29 cellular contexts compared by ENCODE assay signal in genomic region chr22:24405631-24406321, GRCh38. TPM values are rescaled to one million over a fixed set of nuclear protein-coding genes. Genes with fewer than 3 reads are reported as not detected.
A peak's percentile ranks its signal among the peaks of the same experiment; 100 is the strongest.
DNase-seq lines count a peak whose midpoint lies in the region; ATAC-seq, FAIRE-seq and TF ChIP-seq lines count a peak whose summit lies in the region.
"Had no signal": no experiment of that assay in that cellular context is flagged by ENCODE, and none has a peak within 500 bp of the region (broad histone marks: within the 10 kb centered on the region; RNA-seq: fewer than 3 reads in every experiment).

No MANE protein-coding gene starts in this region.

- H3K27ac ChIP-seq in Karpas-422 (ENCODE audit: low read length) (peak overlapping the region; percentile 38), HepG2 (ENCODE audit: extremely low read length, insufficient read depth, low read length) (no peak overlapping the region)
- H3K27ac ChIP-seq: body of pancreas, pancreas, PC-9 had no signal

- WGBS in HepG2 (ENCODE audit: low lambda C conversion rate) = 98% methylated on average over 12 of the region's 12 CpGs

- H3K27me3 ChIP-seq in Karpas-422 (ENCODE audit: low read length) (no peaks in the 10 kb centered on the region), HepG2 (ENCODE audit: control insufficient read depth in 1 of 2, insufficient read depth in 2 of 2, low read length in 2 of 2) (no peaks in the 10 kb centered on the region)
- H3K27me3 ChIP-seq: body of pancreas, esophagus squamous epithelium, pancreas had no signal

- H3K36me3 Mint-ChIP-seq in activated CD8-positive, alpha-beta T cell treated with anti-CD3 and anti-CD28 coated beads, Interleukin-2, amount 10 ng/mL, durations not matched to agents 7 days and 5 days (ENCODE audit: low read depth) = peaks cover 33% of the 10 kb centered on the region
- H3K36me3 Mint-ChIP-seq in activated CD8-positive, alpha-beta T cell treated with anti-CD3 and anti-CD28 coated beads for 36 hours (ENCODE audit: low read depth) = peaks cover 34% of the 10 kb centered on the region
- H3K36me3 Mint-ChIP-seq in stimulated activated effector memory CD8-positive, alpha-beta T cell treated with anti-CD3 and anti-CD28 coated beads, Interleukin-12 subunit alpha, Interleukin-12 subunit beta, amount 100 ng/mL, for 72 hours = peaks cover 67% of the 10 kb centered on the region

- H3K9me3 ChIP-seq in Karpas-422 (ENCODE audit: low read length) (no peaks in the 10 kb centered on the region), HepG2 (ENCODE audit: low read length) (no peaks in the 10 kb centered on the region)
- H3K9me3 ChIP-seq: body of pancreas, esophagus squamous epithelium, pancreas had no signal

- H4K20me1 ChIP-seq in Karpas-422 (ENCODE audit: insufficient read depth, low read depth, low read length) (no peaks in the 10 kb centered on the region), HepG2 (ENCODE audit: insufficient read depth, low read length) (no peaks in the 10 kb centered on the region)

- no peak for DNase-seq in activated CD8-positive, alpha-beta T cell treated with anti-CD3 and anti-CD28 coated beads, Interleukin-2, amount 10 ng/mL, durations not matched to agents 7 days and 5 days
- DNase-seq in activated CD8-positive, alpha-beta T cell treated with anti-CD3 and anti-CD28 coated beads for 36 hours = no peak
- DNase-seq in Karpas-422 (peak; percentile 74), HepG2 (ENCODE audit: low spot score) (no peak), SKM-1 treated with dmso at 0.1 percent for 144 hours (lab: John Stamatoyannopoulos, UW; ENCODE audit: unreplicated experiment) (no peak)
- no peak for DNase-seq in stimulated activated effector memory CD8-positive, alpha-beta T cell treated with anti-CD3 and anti-CD28 coated beads, Interleukin-12 subunit alpha, Interleukin-12 subunit beta, amount 100 ng/mL, for 72 hours (ENCODE audit: low spot score in 2 of 2)
- no peak for DNase-seq in stimulated activated CD4-positive, alpha-beta T cell treated with anti-CD3 and anti-CD28 coated beads, Interleukin-4, amount 100 ng/mL, for 1 hour
- DNase-seq in central memory CD4-positive, alpha-beta T cell = no peak
- DNase-seq: activated CD4-positive, alpha-beta T cell treated with anti-CD3 and anti-CD28 coated beads for 1 hour; activated naive CD4-positive, alpha-beta T cell treated with Interleukin-2 at 50 U/mL for 16 hours; activated T-cell treated with anti-CD3 and anti-CD28 coated beads, Interleukin-2, amount 50 U/mL, for 72 hours; body of pancreas; CD4-positive, CD25-positive, alpha-beta regulatory T cell; dermis blood vessel endothelial cell; esophagus squamous epithelium; foreskin melanocyte; midbrain; naive B cell; NCI-H1417 treated with DMSO at 0.1 percent for 48 hours; NCI-H226; NCI-H69; PC-9; stimulated activated CD4-positive, alpha-beta T cell treated with anti-CD3 and anti-CD28 coated beads, Interleukin-15, amount 100 ng/mL, for 24 hours; stimulated activated naive CD8-positive, alpha-beta T cell treated with anti-CD3 and anti-CD28 coated beads, Interleukin-15, Interleukin-2, amounts not matched to agents 100 U/mL and 50 U/mL, for 24 hours; T-helper 17 cell had no signal

- H3K4me3 ChIP-seq in Karpas-422 (ENCODE audit: low read length) (no peak overlapping the region), HepG2 (replicated peaks in 1 of 3; ENCODE audit: insufficient read depth in 1 of 3, low read depth in 2 of 3, low read length in 3 of 3) (no peak overlapping the region)
- H3K4me3 ChIP-seq: body of pancreas, esophagus squamous epithelium, pancreas, PC-9 had no signal

- H3K9ac ChIP-seq in Karpas-422 (ENCODE audit: low read length) (no peak overlapping the region), HepG2 (ENCODE audit: insufficient read depth, low read depth, low read length) (no peak overlapping the region)

- peaks cover 16% of the 10 kb centered on the region; the same call in 1 of the 2 replicates for H3K36me3 ChIP-seq in Karpas-422 (ENCODE audit: insufficient read depth, low read length)
- H3K36me3 ChIP-seq in HepG2 (replicated peaks in 1 of 2; ENCODE audit: control insufficient read depth in 1 of 2, insufficient read depth in 2 of 2, low read length in 2 of 2) = peaks cover 16 to 56% of the 10 kb centered on the region in 2 experiments
- H3K36me3 ChIP-seq: pancreas had no signal

- TF ChIP-seq EP300 in HepG2 (IDR thresholded peaks at IDR 0.05; ENCODE audit: low read depth in 2 of 2, low read length in 2 of 2) = no peak
- no peak for TF ChIP-seq EP300 in HepG2 (CRISPR knock-in tag; IDR thresholded peaks at IDR 0.05; ENCODE audit: borderline replicate concordance)

- POLR2A ChIA-PET in activated CD8-positive, alpha-beta T cell treated with anti-CD3 and anti-CD28 coated beads, Interleukin-2, amount 10 ng/mL, durations not matched to agents 7 days and 5 days (lab: Charles Lee) = no interaction called here
- POLR2A ChIA-PET in activated CD8-positive, alpha-beta T cell treated with anti-CD3 and anti-CD28 coated beads for 36 hours (lab: Charles Lee) = no interaction called here
- POLR2A ChIA-PET in HepG2 (lab: Yijun Ruan, JAX) = no interaction called here

- no TSS peak for BruUV-seq in HepG2 (replicated peaks; lab: Mats Ljungman, UMichigan)

- TF ChIP-seq CTCF in activated CD8-positive, alpha-beta T cell treated with anti-CD3 and anti-CD28 coated beads for 36 hours (IDR thresholded peaks at IDR 0.05) = no peak
- TF ChIP-seq CTCF in HepG2 (CRISPR knock-in tag; IDR thresholded peaks at IDR 0.05) = no peak

- no peaks in the 10 kb centered on the region for H3K9me3 Mint-ChIP-seq in activated CD8-positive, alpha-beta T cell treated with anti-CD3 and anti-CD28 coated beads, Interleukin-2, amount 10 ng/mL, durations not matched to agents 7 days and 5 days (ENCODE audit: insufficient read depth)
- no peaks in the 10 kb centered on the region for H3K9me3 Mint-ChIP-seq in activated CD8-positive, alpha-beta T cell treated with anti-CD3 and anti-CD28 coated beads for 36 hours
- H3K9me3 Mint-ChIP-seq in stimulated activated effector memory CD8-positive, alpha-beta T cell treated with anti-CD3 and anti-CD28 coated beads, Interleukin-12 subunit alpha, Interleukin-12 subunit beta, amount 100 ng/mL, for 72 hours = no peaks in the 10 kb centered on the region
- H3K9me3 Mint-ChIP-seq: activated T-cell treated with anti-CD3 and anti-CD28 coated beads, Interleukin-2, amount 50 U/mL, for 72 hours; CD4-positive, CD25-positive, alpha-beta regulatory T cell; naive B cell had no signal

- no peaks in the 10 kb centered on the region for H3K27me3 Mint-ChIP-seq in activated CD8-positive, alpha-beta T cell treated with anti-CD3 and anti-CD28 coated beads, Interleukin-2, amount 10 ng/mL, durations not matched to agents 7 days and 5 days (ENCODE audit: low read depth)
- no peaks in the 10 kb centered on the region for H3K27me3 Mint-ChIP-seq in activated CD8-positive, alpha-beta T cell treated with anti-CD3 and anti-CD28 coated beads for 36 hours
- H3K27me3 Mint-ChIP-seq: CD4-positive, CD25-positive, alpha-beta regulatory T cell; naive B cell; T-helper 17 cell had no signal

- H2AFZ ChIP-seq in Karpas-422 (ENCODE audit: low read length) (no peak overlapping the region), HepG2 (ENCODE audit: low read length) (no peak overlapping the region)
- H2AFZ ChIP-seq: PC-9 had no signal

- intact Hi-C loops in activated CD8-positive, alpha-beta T cell treated with anti-CD3 and anti-CD28 coated beads for 36 hours (cut with micrococcal nuclease) = no loop called here
- intact Hi-C loops in HepG2 (cut with micrococcal nuclease; ENCODE audit: unreplicated experiment) = no loop called here

- H3K79me2 ChIP-seq in Karpas-422 (ENCODE audit: low read length) (peaks cover 25% of the 10 kb centered on the region), HepG2 (ENCODE audit: insufficient read depth, low read length) (no peaks in the 10 kb centered on the region)

- H3K9me2 ChIP-seq in Karpas-422 (replicated peaks; ENCODE audit: insufficient read depth, low read length) = no peaks in the 10 kb centered on the region

- CTCF ChIA-PET in activated CD8-positive, alpha-beta T cell treated with anti-CD3 and anti-CD28 coated beads, Interleukin-2, amount 10 ng/mL, durations not matched to agents 7 days and 5 days (lab: Charles Lee) = interaction anchor here (0.7 to 1.5 kb wide), 2 partner anchors 7 to 83 kb away, joined by 3 to 4 read pairs; no protein-coding TSS in a partner anchor
- CTCF ChIA-PET in activated CD8-positive, alpha-beta T cell treated with anti-CD3 and anti-CD28 coated beads for 36 hours (lab: Charles Lee) = interaction anchor here (1.1 to 1.2 kb wide), 2 partner anchors 18 to 445 kb away, joined by 3 read pairs; no protein-coding TSS in a partner anchor
- CTCF ChIA-PET in HepG2 (lab: Yijun Ruan, JAX; ENCODE audit: low intra/inter-chr PET ratio, low total read pairs) = no interaction called here

- TF ChIP-seq RAD21 in HepG2 (CRISPR knock-in tag; IDR thresholded peaks at IDR 0.05) = no peak

- no peak for ATAC-seq in activated CD8-positive, alpha-beta T cell treated with anti-CD3 and anti-CD28 coated beads, Interleukin-2, amount 10 ng/mL, durations not matched to agents 7 days and 5 days
- ATAC-seq in activated CD8-positive, alpha-beta T cell treated with anti-CD3 and anti-CD28 coated beads for 36 hours = no peak
- ATAC-seq in HepG2 = no peak
- no peak for ATAC-seq in stimulated activated effector memory CD8-positive, alpha-beta T cell treated with anti-CD3 and anti-CD28 coated beads, Interleukin-12 subunit alpha, Interleukin-12 subunit beta, amount 100 ng/mL, for 72 hours
- ATAC-seq: activated T-cell treated with anti-CD3 and anti-CD28 coated beads, Interleukin-2, amount 50 U/mL, for 72 hours; body of pancreas; pancreas; SK-N-SH treated with all-trans-retinoic acid at 6 μM for 48 hours; stimulated activated naive CD8-positive, alpha-beta T cell treated with anti-CD3 and anti-CD28 coated beads, Interleukin-15, Interleukin-2, amounts not matched to agents 100 U/mL and 50 U/mL, for 24 hours; T-helper 17 cell had no signal

- H3K4me1 Mint-ChIP-seq in activated CD8-positive, alpha-beta T cell treated with anti-CD3 and anti-CD28 coated beads, Interleukin-2, amount 10 ng/mL, durations not matched to agents 7 days and 5 days (ENCODE audit: low read depth) = peaks cover 72% of the 10 kb centered on the region
- peaks cover 66% of the 10 kb centered on the region for H3K4me1 Mint-ChIP-seq in activated CD8-positive, alpha-beta T cell treated with anti-CD3 and anti-CD28 coated beads for 36 hours (ENCODE audit: low read depth)
- peaks cover 80% of the 10 kb centered on the region for H3K4me1 Mint-ChIP-seq in stimulated activated effector memory CD8-positive, alpha-beta T cell treated with anti-CD3 and anti-CD28 coated beads, Interleukin-12 subunit alpha, Interleukin-12 subunit beta, amount 100 ng/mL, for 72 hours

- no peak overlapping the region for H3K4me2 ChIP-seq in Karpas-422 (ENCODE audit: low read depth, low read length, poor library complexity, severe bottlenecking)
- no peak overlapping the region for H3K4me2 ChIP-seq in HepG2 (ENCODE audit: low read depth, low read length)
- H3K4me2 ChIP-seq: PC-9 had no signal

- H3K4me3 Mint-ChIP-seq in activated CD8-positive, alpha-beta T cell treated with anti-CD3 and anti-CD28 coated beads, Interleukin-2, amount 10 ng/mL, durations not matched to agents 7 days and 5 days = no peak overlapping the region
- H3K4me3 Mint-ChIP-seq in activated CD8-positive, alpha-beta T cell treated with anti-CD3 and anti-CD28 coated beads for 36 hours = no peak overlapping the region
- no peak overlapping the region for H3K4me3 Mint-ChIP-seq in stimulated activated effector memory CD8-positive, alpha-beta T cell treated with anti-CD3 and anti-CD28 coated beads, Interleukin-12 subunit alpha, Interleukin-12 subunit beta, amount 100 ng/mL, for 72 hours
- H3K4me3 Mint-ChIP-seq: activated T-cell treated with anti-CD3 and anti-CD28 coated beads, Interleukin-2, amount 50 U/mL, for 72 hours; CD4-positive, CD25-positive, alpha-beta regulatory T cell; naive B cell; T-helper 17 cell had no signal

- no peak for FAIRE-seq in HepG2 (lab: Jason Lieb, UNC)
- FAIRE-seq: HTR-8/SVneo, pancreas, TTC549 had no signal

- no peak for TF ChIP-seq POLR2A in HepG2 (IDR thresholded peaks at IDR 0.05; ENCODE audit: insufficient read depth in 1 of 2, low read depth in 2 of 2, low read length in 2 of 2)

- in situ Hi-C loops in HepG2 (cut with HindIII; ENCODE audit: extremely low pct_ligation_motif_present, low pct_unique_long_range_greater_than_20kb) = no loop called here

- peak overlapping the region; percentile 46 for H3K27ac Mint-ChIP-seq in activated CD8-positive, alpha-beta T cell treated with anti-CD3 and anti-CD28 coated beads, Interleukin-2, amount 10 ng/mL, durations not matched to agents 7 days and 5 days
- H3K27ac Mint-ChIP-seq in activated CD8-positive, alpha-beta T cell treated with anti-CD3 and anti-CD28 coated beads for 36 hours = no peak overlapping the region
- H3K27ac Mint-ChIP-seq in stimulated activated effector memory CD8-positive, alpha-beta T cell treated with anti-CD3 and anti-CD28 coated beads, Interleukin-12 subunit alpha, Interleukin-12 subunit beta, amount 100 ng/mL, for 72 hours = peak overlapping the region; percentile 67
- H3K27ac Mint-ChIP-seq: activated T-cell treated with anti-CD3 and anti-CD28 coated beads, Interleukin-2, amount 50 U/mL, for 72 hours had no signal

- peaks cover 57% of the 10 kb centered on the region for H3K4me1 ChIP-seq in Karpas-422 (ENCODE audit: low read length)
- H3K4me1 ChIP-seq in HepG2 (ENCODE audit: insufficient read depth, low read length) = 0 out of 2 replicates have a peak, but pooled peaks cover under 1% of the 10 kb centered on the region

RNA-seq across cellular contexts. Expression of gene ADORA2A, which starts 21.6 kb away (rescaled TPM):
- 10 to 100 TPM; 20.3 to 20.4 TPM for total RNA-seq in activated CD8-positive, alpha-beta T cell treated with anti-CD3 and anti-CD28 coated beads, Interleukin-2, amount 10 ng/mL, durations not matched to agents 7 days and 5 days
- 10 to 100 TPM; 41.4 to 42.9 TPM for total RNA-seq in activated CD8-positive, alpha-beta T cell treated with anti-CD3 and anti-CD28 coated beads for 36 hours
- total RNA-seq in Karpas-422 (2014; rRNA removed; shearing (Covaris generic); ENCODE audit: low replicate concordance) = 65.9 and 86.7 TPM in 2 replicates
- 3.3 and 4.0 TPM in 2 replicates for total RNA-seq in HepG2 (2016; rRNA removed; fragmentation: Illumina TruSeq; extraction: Trizol)
- total RNA-seq in HepG2 (2016; cell fraction: cytosol; rRNA removed; fragmentation: Illumina TruSeq; extraction: Trizol; ENCODE audit: low read depth) = 1.3 and 1.5 TPM in 2 replicates
- total RNA-seq in HepG2 (2016; cell fraction: insoluble cytoplasmic fraction; rRNA removed; fragmentation: Illumina TruSeq; extraction: Trizol) = 3.1 and 3.5 TPM in 2 replicates
- total RNA-seq in HepG2 (2016; cell fraction: membrane; rRNA removed; fragmentation: Illumina TruSeq; extraction: Trizol) = 2.9 and 5.0 TPM in 2 replicates
- 2.4 TPM in 2 replicates for total RNA-seq in HepG2 (2016; cell fraction: nucleus; rRNA removed; fragmentation: Illumina TruSeq; extraction: Trizol)
- polyA plus RNA-seq in HepG2 (2011; rRNA removed) = 5.0 and 7.3 TPM in 2 replicates
- 4.4 and 5.8 TPM in 2 replicates for polyA plus RNA-seq in HepG2 (2011; cell fraction: cytosol; rRNA removed)
- polyA plus RNA-seq in HepG2 (2011; cell fraction: nucleus; rRNA removed) = 15.5 and 20.4 TPM in 2 replicates
- polyA plus RNA-seq in HepG2 (2012) = 7.5 and 9.0 TPM in 2 replicates
- polyA plus RNA-seq in HepG2 (2016; cell fraction: cytosol; fragmentation: Illumina TruSeq; extraction: Trizol; ENCODE audit: low read depth) = 1.3 and 1.7 TPM in 2 replicates
- polyA plus RNA-seq in HepG2 (2016; cell fraction: insoluble cytoplasmic fraction; fragmentation: Illumina TruSeq; extraction: Trizol; ENCODE audit: low read depth) = 3.1 and 3.9 TPM in 2 replicates
- polyA plus RNA-seq in HepG2 (2016; cell fraction: membrane; fragmentation: Illumina TruSeq; extraction: Trizol; ENCODE audit: low read depth) = 2.3 and 3.2 TPM in 2 replicates
- 4.1 and 4.2 TPM in 2 replicates for polyA plus RNA-seq in HepG2 (2016; cell fraction: nucleus; fragmentation: Illumina TruSeq; extraction: Trizol; ENCODE audit: insufficient read depth, low read depth)
- polyA minus RNA-seq in HepG2 (2011; rRNA and poly(A)+ RNA removed; ENCODE audit: low replicate concordance) = 3.1 and 18.4 TPM in 2 replicates
- polyA minus RNA-seq in HepG2 (2011; cell fraction: cytosol; rRNA and poly(A)+ RNA removed) = 1.4 and 2.7 TPM in 2 replicates
- polyA minus RNA-seq in HepG2 (2011; cell fraction: nucleus; rRNA and poly(A)+ RNA removed) = 4.9 and 7.1 TPM in 2 replicates
